ENCODE assay signal across 18 cellular contexts in the genomic region with DNA sequence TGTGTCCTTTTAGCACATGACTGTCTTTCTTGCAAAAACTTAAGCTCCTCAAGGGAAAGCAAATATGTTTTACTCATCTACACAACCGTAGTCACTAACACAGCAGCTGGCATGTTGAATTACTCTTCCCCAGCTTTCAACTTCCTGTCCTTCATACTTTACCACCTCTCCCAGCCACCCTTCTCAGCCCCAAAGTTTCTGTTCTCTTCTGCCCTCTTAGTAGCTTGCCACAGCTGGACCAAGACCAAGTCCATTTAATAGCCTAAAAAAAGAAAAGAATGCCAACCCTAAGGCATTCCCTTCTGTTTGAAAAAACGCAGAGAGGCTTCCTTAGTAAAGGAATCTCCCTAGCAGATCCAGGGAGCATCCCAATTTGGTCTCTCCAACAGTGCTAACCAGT. TPM values are rescaled to one million over a fixed set of nuclear protein-coding genes. Genes with fewer than 3 reads are reported as not detected.
DNase-seq lines count a peak whose midpoint lies in the region; ATAC-seq and TF ChIP-seq lines count a peak whose summit lies in the region.
"Had no signal": no experiment of that assay in that cellular context is flagged by ENCODE, and none has a peak within 500 bp of the region (broad histone marks: within the 10 kb centered on the region; RNA-seq: fewer than 3 reads in every experiment).

No MANE protein-coding gene starts in this region.

- H3K4me1 ChIP-seq in vagina = peaks cover 5% of the 10 kb centered on the region

- peak; percentile 1 for DNase-seq in AG04449 (ENCODE audit: low read depth, low spot score)
- peak; percentile 50 for DNase-seq in MV-4-11 (lab: John Stamatoyannopoulos, UW)
- peak; percentile 23 for DNase-seq in choroid plexus epithelial cell (ENCODE audit: low read depth)
- peak; percentile 8 for DNase-seq in medulla oblongata (ENCODE audit: extremely low spot score)
- DNase-seq in NCI-H446 treated with DMSO at 0.1 percent for 48 hours (lab: John Stamatoyannopoulos, UW) = no peak
- DNase-seq in vagina (ENCODE audit: extremely low spot score in 2 of 2) = no peak
- DNase-seq: AML-193, DMS 273 treated with DMSO at 0.1 percent for 48 hours, GOT3, KG1, NCI-H1048, NCI-H1436 treated with DMSO at 0.1 percent for 48 hours, NCI-H2081, NCI-H510A treated with DMSO at 0.1 percent for 48 hours, NCI-H82 had no signal

- no peaks in the 10 kb centered on the region for H3K9me3 ChIP-seq in vagina

- CTCF ChIA-PET in AG04449 (lab: Yijun Ruan, JAX) = interaction anchor here (1.0 to 8.7 kb wide), 6 partner anchors 9 to 88 kb away, joined by 3 to 81 read pairs (median 5); a partner anchor contains a TSS

- no peak for ATAC-seq in HG03565 (IDR thresholded peaks at IDR 0.05; ENCODE audit: unreplicated experiment)
- ATAC-seq in HG03139 (IDR thresholded peaks at IDR 0.05; ENCODE audit: unreplicated experiment) = no peak
- ATAC-seq: HepG2 had no signal

- intact Hi-C loops in vagina (cut with DNase I) = no loop called here

- no peaks in the 10 kb centered on the region for H3K27me3 ChIP-seq in vagina

- POLR2A ChIA-PET in AG04449 (lab: Yijun Ruan, JAX) = no interaction called here

- TF ChIP-seq POLR2A in vagina (IDR thresholded peaks at IDR 0.05) = no peak

- no peak overlapping the region for H3K27ac ChIP-seq in vagina

- no peak overlapping the region for H3K4me3 ChIP-seq in AG04449 (ENCODE audit: low read depth, low read length)
- H3K4me3 ChIP-seq in choroid plexus epithelial cell (ENCODE audit: low read depth, low read length) = no peak overlapping the region
- no peak overlapping the region for H3K4me3 ChIP-seq in vagina

- TF ChIP-seq CTCF in AG04449 (IDR thresholded peaks at IDR 0.05; ENCODE audit: insufficient read depth, low read length, missing control alignments) (no peak), choroid plexus epithelial cell (conservative IDR thresholded peaks at IDR 0.05; ENCODE audit: low read depth, low read length) (no peak), vagina (IDR thresholded peaks at IDR 0.05) (no peak)

- no peaks in the 10 kb centered on the region for H3K36me3 ChIP-seq in vagina

RNA-seq across cellular contexts. Expression of a gene that starts 36.8 kb away (rescaled TPM):
- 50.6 TPM for total RNA-seq in vagina

RNA-seq across cellular contexts. Expression of a gene that starts 44.1 kb away (rescaled TPM):
- 19.6 TPM for total RNA-seq in vagina

RNA-seq across cellular contexts. Expression of a gene that starts 51.2 kb away (rescaled TPM):
- 21.9 TPM for total RNA-seq in vagina

Comparison
In these comparisons a context has a peak if more than half of its experiments do, and no peak if none do; other contexts are left out.
1. DNase-seq: peak in AG04449 (single experiment), MV-4-11 (single experiment), choroid plexus epithelial cell (single experiment) and medulla oblongata (single experiment); none in NCI-H446 treated with DMSO at 0.1 percent for 48 hours (single experiment) and vagina (0 of 2).